8 cellular contexts compared by ENCODE assay signal in genomic region chr14:69152181-69152943, GRCh38. TPM values are rescaled to one million over a fixed set of nuclear protein-coding genes. Genes with fewer than 3 reads are reported as not detected.
A peak's percentile ranks its signal among the peaks of the same experiment; 100 is the strongest.
DNase-seq lines count a peak whose midpoint lies in the region; ATAC-seq and TF ChIP-seq lines count a peak whose summit lies in the region.

No MANE protein-coding gene starts in this region.

- H2BK12ac ChIP-seq in trophoblast cell (ENCODE audit: low read length): no peak overlapping the region

- H2AK5ac ChIP-seq in trophoblast cell (ENCODE audit: low read length): no peak overlapping the region

- peaks cover 44% of the 10 kb centered on the region for H3K79me2 ChIP-seq in OCI-LY7 (ENCODE audit: insufficient read depth, low read depth, low read length)
- peaks cover 16% of the 10 kb centered on the region for H3K79me2 ChIP-seq in trophoblast cell (ENCODE audit: control insufficient read depth, insufficient read depth, low read length, poor library complexity)

- H3K14ac ChIP-seq in trophoblast cell (ENCODE audit: low read length): peak overlapping the region; percentile 85

- no peaks in the 10 kb centered on the region for H3K4me1 ChIP-seq in ES-I3 (ENCODE audit: insufficient read depth, low read length)
- H3K4me1 ChIP-seq in OCI-LY7 (ENCODE audit: insufficient read depth, low read length, poor library complexity, severe bottlenecking): peaks cover 25% of the 10 kb centered on the region
- H3K4me1 ChIP-seq in trophoblast cell (ENCODE audit: control insufficient read depth in 1 of 2, insufficient read depth in 2 of 2, low read length in 2 of 2): no peaks in the 10 kb centered on the region

- peaks cover 10% of the 10 kb centered on the region for H3K36me3 Mint-ChIP-seq in activated naive CD4-positive, alpha-beta T cell treated with anti-CD3 and anti-CD28 coated beads, Interleukin-2, amount 50 U/mL, for 24 hours

- peak overlapping the region; percentile 80 for H3K27ac ChIP-seq in OCI-LY7 (ENCODE audit: low read depth, low read length, poor library complexity, severe bottlenecking)
- peak overlapping the region; percentile 88 for H3K27ac ChIP-seq in trophoblast cell (ENCODE audit: low read depth, low read length)

- peak; percentile 7 for ATAC-seq in HG02870 (IDR thresholded peaks at IDR 0.05; ENCODE audit: unreplicated experiment)
- no peak for ATAC-seq in GM18870 (IDR thresholded peaks at IDR 0.05; ENCODE audit: unreplicated experiment)

- no peak overlapping the region for H3K23ac ChIP-seq in trophoblast cell (ENCODE audit: low read length)

- peak overlapping the region; percentile 96 for H3K27ac Mint-ChIP-seq in activated naive CD4-positive, alpha-beta T cell treated with anti-CD3 and anti-CD28 coated beads, Interleukin-2, amount 50 U/mL, for 24 hours

- peak overlapping the region; percentile 85 for H4K12ac ChIP-seq in trophoblast cell (ENCODE audit: low read depth, low read length)

- peak overlapping the region; percentile 87 for H2AFZ ChIP-seq in OCI-LY7 (ENCODE audit: low read length)
- peak overlapping the region; percentile 55 for H2AFZ ChIP-seq in trophoblast cell (ENCODE audit: insufficient read depth, low read length, poor library complexity)

- no TSS peak for BruUV-seq in OCI-LY7 (replicated peaks; lab: Mats Ljungman, UMichigan)

- H4K91ac ChIP-seq in trophoblast cell (ENCODE audit: low read depth, low read length): peak overlapping the region; percentile 92

- H2BK5ac ChIP-seq in trophoblast cell (ENCODE audit: low read depth, low read length, poor library complexity): peak overlapping the region; percentile 88

- intact Hi-C loops in OCI-LY7 (cut with micrococcal nuclease; ENCODE audit: unreplicated experiment): loop anchor here (10.0 kb wide), 1 partner anchor 612 kb away; the partner anchor contains the start of gene SRSF5

- TF ChIP-seq CTCF in OCI-LY7 (conservative IDR thresholded peaks at IDR 0.05; ENCODE audit: low read length): no peak

- no peaks in the 10 kb centered on the region for H3K27me3 ChIP-seq in trophoblast cell (ENCODE audit: insufficient read depth, low read length)

- H3K36me3 ChIP-seq in ES-I3 (ENCODE audit: insufficient read depth, low read length): no peaks in the 10 kb centered on the region
- H3K36me3 ChIP-seq in OCI-LY7 (ENCODE audit: insufficient read depth, low read length): peaks cover 34% of the 10 kb centered on the region
- H3K36me3 ChIP-seq in trophoblast cell (ENCODE audit: control insufficient read depth in 1 of 2, insufficient read depth in 2 of 2, low read length in 2 of 2): peaks cover 0 to 4% of the 10 kb centered on the region in 2 experiments

- H4K8ac ChIP-seq in trophoblast cell (ENCODE audit: low read depth, low read length): peak overlapping the region; percentile 95

- CTCF ChIA-PET in OCI-LY7 (lab: Charles Lee; ENCODE audit: unreplicated experiment): no interaction called here

- H3K4me1 Mint-ChIP-seq in activated naive CD4-positive, alpha-beta T cell treated with anti-CD3 and anti-CD28 coated beads, Interleukin-2, amount 50 U/mL, for 24 hours: peaks cover 43% of the 10 kb centered on the region

- WGBS in trophoblast cell (ENCODE audit: extremely low coverage, insufficient coverage, insufficient read length): no CpG with 5 or more reads among the region's 39 CpGs

- peak overlapping the region; percentile 84 for H3K4me3 ChIP-seq in OCI-LY7 (ENCODE audit: low read depth, low read length, poor library complexity, severe bottlenecking)
- H3K4me3 ChIP-seq in trophoblast cell (ENCODE audit: low read depth, low read length): peak overlapping the region; percentile 89

- H3K79me1 ChIP-seq in trophoblast cell (ENCODE audit: low read length): peaks cover 21% of the 10 kb centered on the region

- H4K20me1 ChIP-seq in OCI-LY7 (ENCODE audit: insufficient read depth, low read length): 0 out of 2 replicates have a peak, but pooled peaks cover 19% of the 10 kb centered on the region

- peak overlapping the region; percentile 94 for H3K18ac ChIP-seq in trophoblast cell (ENCODE audit: low read length)

- H3K9me2 ChIP-seq in OCI-LY7 (ENCODE audit: insufficient read depth, low read length): no peaks in the 10 kb centered on the region

- peak overlapping the region; percentile 92 for H3K4me3 Mint-ChIP-seq in activated naive CD4-positive, alpha-beta T cell treated with anti-CD3 and anti-CD28 coated beads, Interleukin-2, amount 50 U/mL, for 24 hours

- no peaks in the 10 kb centered on the region for H3K9me3 ChIP-seq in ES-I3 (ENCODE audit: control insufficient read depth, insufficient read depth, low read length)
- no peaks in the 10 kb centered on the region for H3K9me3 ChIP-seq in OCI-LY7 (ENCODE audit: low read length)
- no peaks in the 10 kb centered on the region for H3K9me3 ChIP-seq in trophoblast cell (ENCODE audit: insufficient read depth, low read depth, low read length)

- H3K27me3 Mint-ChIP-seq in activated naive CD4-positive, alpha-beta T cell treated with anti-CD3 and anti-CD28 coated beads, Interleukin-2, amount 50 U/mL, for 24 hours: no peaks in the 10 kb centered on the region

- H3K4me2 ChIP-seq in OCI-LY7 (ENCODE audit: low read length): peak overlapping the region; percentile 87
- H3K4me2 ChIP-seq in trophoblast cell (ENCODE audit: low read length): peak overlapping the region; percentile 90

- peak overlapping the region; percentile 76 for H3K9ac ChIP-seq in ES-I3 (ENCODE audit: low read depth, low read length)
- H3K9ac ChIP-seq in trophoblast cell (ENCODE audit: low read length): peak overlapping the region; percentile 90

- POLR2A ChIA-PET in OCI-LY7 (lab: Charles Lee): interaction anchor here (0.9 to 1.4 kb wide), 2 partner anchors 27 to 290 kb away, joined by 3 read pairs; no protein-coding TSS in a partner anchor

- H3K9me3 Mint-ChIP-seq in activated naive CD4-positive, alpha-beta T cell treated with anti-CD3 and anti-CD28 coated beads, Interleukin-2, amount 50 U/mL, for 24 hours: no peaks in the 10 kb centered on the region

- DNase-seq in OCI-LY7 (ENCODE audit: low spot score) (peak; percentile 67), globus pallidus (ENCODE audit: low spot score) (peak; percentile 15), trophoblast cell (peak in 1 of 2 donors; percentile 31), NCI-H1436 (lab: John Stamatoyannopoulos, UW) (no peak)

- peak overlapping the region; percentile 91 for H3K4ac ChIP-seq in trophoblast cell (ENCODE audit: low read depth, low read length)

- peak overlapping the region; percentile 85 for H2BK120ac ChIP-seq in trophoblast cell (ENCODE audit: insufficient read depth, low read length, poor library complexity)

RNA-seq across cellular contexts. Expression of gene DCAF5, which starts 0.6 kb away (rescaled TPM):
- 17.8 and 23.1 TPM in 2 replicates for total RNA-seq in OCI-LY7 (2014; rRNA removed; shearing (Covaris generic))
- total RNA-seq in OCI-LY7 (2022): 46.0 and 46.5 TPM in 2 replicates
- polyA plus RNA-seq in trophoblast cell (2013): 32.6 and 32.8 TPM in 2 replicates

RNA-seq across cellular contexts. Expression of gene EXD2, which starts 38.9 kb away (rescaled TPM):
- total RNA-seq in OCI-LY7 (2014; rRNA removed; shearing (Covaris generic)): 2.7 and 3.1 TPM in 2 replicates
- total RNA-seq in OCI-LY7 (2022): 7.2 and 8.4 TPM in 2 replicates
- 9.4 and 9.5 TPM in 2 replicates for polyA plus RNA-seq in trophoblast cell (2013)
